In genomic region chr5:12246016-12246415, GRCh38 we compare ENCODE assay signal across 19 cellular contexts.
DNase-seq lines count a peak whose midpoint lies in the region; ATAC-seq and TF ChIP-seq lines count a peak whose summit lies in the region.
"Had no signal": no experiment of that assay in that cellular context is flagged by ENCODE, and none has a peak within 500 bp of the region (broad histone marks: within the 10 kb centered on the region; RNA-seq: fewer than 3 reads in every experiment).

No MANE protein-coding gene starts in this region.

- in situ Hi-C loops in astrocyte of the spinal cord (cut with HindIII; ENCODE audit: low sequenced_read_pairs): no loop called here

- ATAC-seq in RWPE2 (ENCODE audit: low read depth): no peak
- no peak for ATAC-seq in GM21367 (IDR thresholded peaks at IDR 0.05; ENCODE audit: unreplicated experiment)
- no peak for ATAC-seq in GM18868 (IDR thresholded peaks at IDR 0.05; ENCODE audit: unreplicated experiment)
- ATAC-seq: A549; CD8-positive, alpha-beta T cell had no signal

- H3K36me3 Mint-ChIP-seq in HFFc6 (ENCODE audit: low read depth): no peaks in the 10 kb centered on the region
- H3K36me3 Mint-ChIP-seq in mesothelial cell of epicardium: no peaks in the 10 kb centered on the region
- H3K36me3 Mint-ChIP-seq: CD14-positive monocyte; CD8-positive, alpha-beta T cell; IgD-negative memory B cell had no signal

- peak overlapping the region; percentile 99 for H3K27ac ChIP-seq in RWPE2 (ENCODE audit: poor library complexity, severe bottlenecking)
- H3K27ac ChIP-seq: A549 had no signal

- H3K27me3 Mint-ChIP-seq in HFFc6 (ENCODE audit: insufficient read depth): no peaks in the 10 kb centered on the region
- H3K27me3 Mint-ChIP-seq in mesothelial cell of epicardium (ENCODE audit: low read depth): no peaks in the 10 kb centered on the region
- H3K27me3 Mint-ChIP-seq: IgD-negative memory B cell had no signal

- H3K9me3 Mint-ChIP-seq in HFFc6 (peaks cover 19% of the 10 kb centered on the region), mesothelial cell of epicardium (no peaks in the 10 kb centered on the region)

- no peaks in the 10 kb centered on the region for H3K9me3 ChIP-seq in RWPE2 (ENCODE audit: severe bottlenecking)
- H3K9me3 ChIP-seq: A549, HAP-1 had no signal

- peak overlapping the region; percentile 7; the same call in 1 of the 2 replicates for H3K4me3 Mint-ChIP-seq in HFFc6
- H3K4me3 Mint-ChIP-seq in mesothelial cell of epicardium: no peak overlapping the region
- H3K4me3 Mint-ChIP-seq: CD14-positive monocyte; CD8-positive, alpha-beta T cell; IgD-negative memory B cell had no signal

- DNase-seq in Daoy (ENCODE audit: low read depth) (peak; percentile 6), HFFc6 (no peak), RWPE2 (ENCODE audit: low spot score) (no peak), astrocyte of the spinal cord (ENCODE audit: low read depth, low spot score) (peak; percentile 2), HuH-7 (ENCODE audit: low spot score) (no peak), mesothelial cell of epicardium (ENCODE audit: low spot score in 2 of 2, unreplicated experiment in 2 of 2) (no peak)
- DNase-seq: CD8-positive, alpha-beta T cell; COR-L47; DMS153; DMS79 treated with DMSO at 0.1 percent for 48 hours; GF-D8; GOT3; KG1 had no signal

- H3K4me3 ChIP-seq in RWPE2 (ENCODE audit: severe bottlenecking): no peak overlapping the region
- no peak overlapping the region for H3K4me3 ChIP-seq in astrocyte of the spinal cord (ENCODE audit: low read depth, low read length)
- H3K4me3 ChIP-seq: A549, HAP-1 had no signal

- no peak for TF ChIP-seq CTCF in HFFc6 (IDR thresholded peaks at IDR 0.05)
- TF ChIP-seq CTCF in RWPE2 (IDR thresholded peaks at IDR 0.05; ENCODE audit: poor library complexity, severe bottlenecking): no peak
- TF ChIP-seq CTCF in astrocyte of the spinal cord (IDR thresholded peaks at IDR 0.05; ENCODE audit: low read depth, low read length): no peak
- TF ChIP-seq CTCF in mesothelial cell of epicardium (IDR thresholded peaks at IDR 0.05; ENCODE audit: unreplicated experiment): no peak

- no peaks in the 10 kb centered on the region for H3K27me3 ChIP-seq in RWPE2 (ENCODE audit: insufficient read depth, poor library complexity, severe bottlenecking)

- H3K27ac Mint-ChIP-seq in HFFc6 (peak overlapping the region; percentile 75; the same call in 1 of the 2 replicates), mesothelial cell of epicardium (no peak overlapping the region)
- H3K27ac Mint-ChIP-seq: CD14-positive monocyte; CD8-positive, alpha-beta T cell had no signal

- H3K36me3 ChIP-seq in RWPE2 (ENCODE audit: low read depth): no peaks in the 10 kb centered on the region; the same call in 1 of the 2 replicates
- H3K36me3 ChIP-seq: HAP-1 had no signal

- peaks cover 41% of the 10 kb centered on the region for H3K4me1 ChIP-seq in RWPE2 (ENCODE audit: insufficient read depth, poor library complexity, severe bottlenecking)
- H3K4me1 ChIP-seq: A549, HAP-1 had no signal

- H3K4me1 Mint-ChIP-seq in HFFc6 (ENCODE audit: low read depth): peaks cover 5% of the 10 kb centered on the region; the same call in 1 of the 2 replicates
- H3K4me1 Mint-ChIP-seq in mesothelial cell of epicardium: peaks cover 2% of the 10 kb centered on the region
- H3K4me1 Mint-ChIP-seq: CD14-positive monocyte, IgD-negative memory B cell had no signal

Comparison
In these comparisons a context has a peak if more than half of its experiments do, and no peak if none do; other contexts are left out.
1. DNase-seq: peak in Daoy (single experiment) and astrocyte of the spinal cord (single experiment); none in HFFc6 (single experiment), RWPE2 (single experiment), HuH-7 (single experiment) and mesothelial cell of epicardium (0 of 2).